In the genomic region with DNA sequence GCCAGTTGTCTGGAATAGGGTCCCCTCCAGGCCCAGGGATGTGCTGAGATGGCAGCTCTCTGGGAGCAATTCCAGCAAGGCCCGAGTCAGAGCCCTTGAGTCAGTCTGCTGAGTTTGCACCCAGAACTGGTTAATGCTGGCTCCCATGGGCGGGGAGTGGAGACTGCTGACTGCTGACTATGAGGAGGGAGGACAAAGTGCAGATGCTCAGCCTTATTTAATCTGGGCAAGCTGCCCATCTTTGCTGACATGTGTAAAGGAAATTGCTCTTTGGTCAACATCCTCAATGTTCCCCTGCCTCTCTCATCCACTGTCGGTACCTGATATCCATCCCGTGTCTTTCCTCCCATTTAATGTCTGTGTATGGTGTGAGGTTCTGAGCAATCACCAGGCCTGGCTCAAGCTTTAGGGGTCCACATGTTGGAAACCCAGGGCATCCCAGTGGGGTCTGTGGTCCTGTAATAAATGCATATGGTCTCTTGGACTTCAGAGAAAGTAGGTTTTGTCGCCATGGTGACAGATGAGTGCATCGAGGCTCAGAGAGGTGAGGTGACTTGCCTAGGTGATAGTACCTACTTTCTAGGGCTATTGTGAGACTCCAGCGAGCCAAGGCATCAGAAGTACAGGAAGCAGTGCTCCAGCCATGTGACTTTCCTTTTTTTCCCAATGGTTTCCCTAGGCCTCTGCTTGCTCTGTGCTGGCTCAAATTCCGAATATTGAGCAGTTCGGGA, we compare ENCODE assay signal across 8 cellular contexts. TPM values are rescaled to one million over a fixed set of nuclear protein-coding genes. Genes with fewer than 3 reads are reported as not detected.
DNase-seq lines count a peak whose midpoint lies in the region; ATAC-seq, FAIRE-seq and TF ChIP-seq lines count a peak whose summit lies in the region.

No MANE protein-coding gene starts in this region.

- no peak for FAIRE-seq in D721Med (lab: Jason Lieb, UNC)

- POLR2A ChIA-PET in activated CD4-positive, alpha-beta T cell treated with anti-CD3 and anti-CD28 coated beads, Interleukin-2, amount 10 ng/mL, durations not matched to agents 7 days and 5 days (lab: Charles Lee) = no interaction called here

- no peaks in the 10 kb centered on the region for H3K36me3 Mint-ChIP-seq in activated CD4-positive, alpha-beta T cell treated with anti-CD3 and anti-CD28 coated beads, Interleukin-2, amount 10 ng/mL, durations not matched to agents 7 days and 5 days (ENCODE audit: low read depth)

- H3K27ac Mint-ChIP-seq in activated CD4-positive, alpha-beta T cell treated with anti-CD3 and anti-CD28 coated beads, Interleukin-2, amount 10 ng/mL, durations not matched to agents 7 days and 5 days = no peak overlapping the region

- no peaks in the 10 kb centered on the region for H3K27me3 Mint-ChIP-seq in activated CD4-positive, alpha-beta T cell treated with anti-CD3 and anti-CD28 coated beads, Interleukin-2, amount 10 ng/mL, durations not matched to agents 7 days and 5 days

- no peak overlapping the region for H3K4me3 ChIP-seq in fibroblast of mammary gland (ENCODE audit: control insufficient read depth, low read depth, low read length)

- DNase-seq in ELR (ENCODE audit: low read depth) = peak; percentile 73
- DNase-seq in NCI-H510A treated with DMSO at 0.1 percent for 48 hours (lab: John Stamatoyannopoulos, UW) = peak; percentile 97
- DNase-seq in fibroblast of mammary gland (ENCODE audit: low read depth) = peak; percentile 94
- peak; percentile 56 for DNase-seq in putamen (ENCODE audit: low spot score)
- no peak for DNase-seq in activated CD4-positive, alpha-beta T cell treated with anti-CD3 and anti-CD28 coated beads, Interleukin-2, amount 10 ng/mL, durations not matched to agents 7 days and 5 days
- DNase-seq in stimulated activated CD4-positive, alpha-beta T cell treated with anti-CD3 and anti-CD28 coated beads, Interleukin-12 subunit alpha, Interleukin-12 subunit beta, amount 100 ng/mL, for 4 hours = no peak
- no peak for DNase-seq in D721Med (ENCODE audit: insufficient read length, low spot score)

- no peak overlapping the region for H3K4me3 Mint-ChIP-seq in activated CD4-positive, alpha-beta T cell treated with anti-CD3 and anti-CD28 coated beads, Interleukin-2, amount 10 ng/mL, durations not matched to agents 7 days and 5 days

- CTCF ChIA-PET in activated CD4-positive, alpha-beta T cell treated with anti-CD3 and anti-CD28 coated beads, Interleukin-2, amount 10 ng/mL, durations not matched to agents 7 days and 5 days (lab: Charles Lee) = no interaction called here

- no peaks in the 10 kb centered on the region for H3K9me3 Mint-ChIP-seq in activated CD4-positive, alpha-beta T cell treated with anti-CD3 and anti-CD28 coated beads, Interleukin-2, amount 10 ng/mL, durations not matched to agents 7 days and 5 days

- TF ChIP-seq CTCF in fibroblast of mammary gland (conservative IDR thresholded peaks at IDR 0.05; ENCODE audit: control insufficient read depth, insufficient read depth, low read depth, low read length) = no peak
- no peak for TF ChIP-seq CTCF in D721Med (IDR thresholded peaks at IDR 0.05; ENCODE audit: insufficient read depth, missing control alignments)

- ATAC-seq in GM21529 (IDR thresholded peaks at IDR 0.05; ENCODE audit: unreplicated experiment) = no peak

- no peaks in the 10 kb centered on the region for H3K4me1 Mint-ChIP-seq in activated CD4-positive, alpha-beta T cell treated with anti-CD3 and anti-CD28 coated beads, Interleukin-2, amount 10 ng/mL, durations not matched to agents 7 days and 5 days

RNA-seq across cellular contexts. Expression of a gene that starts 20.0 kb away (rescaled TPM):
- 1 to 10 TPM; 6.1 to 6.9 TPM for total RNA-seq in activated CD4-positive, alpha-beta T cell treated with anti-CD3 and anti-CD28 coated beads, Interleukin-2, amount 10 ng/mL, durations not matched to agents 7 days and 5 days

RNA-seq across cellular contexts. Expression of a gene that starts 29.1 kb away (rescaled TPM):
- 1 to 10 TPM in 1 of 2 experiments, under 1 TPM in 1; 0.65 to 1.1 TPM for total RNA-seq in activated CD4-positive, alpha-beta T cell treated with anti-CD3 and anti-CD28 coated beads, Interleukin-2, amount 10 ng/mL, durations not matched to agents 7 days and 5 days

RNA-seq across cellular contexts. Expression of a gene that starts 44.8 kb away (rescaled TPM):
- 10 to 100 TPM; 14.4 to 17.4 TPM for total RNA-seq in activated CD4-positive, alpha-beta T cell treated with anti-CD3 and anti-CD28 coated beads, Interleukin-2, amount 10 ng/mL, durations not matched to agents 7 days and 5 days

Comparison
In these comparisons a context has a peak if more than half of its experiments do, and no peak if none do; other contexts are left out.
1. DNase-seq: peak in ELR (single experiment), NCI-H510A treated with DMSO at 0.1 percent for 48 hours (single experiment), fibroblast of mammary gland (single experiment) and putamen (single experiment); none in activated CD4-positive, alpha-beta T cell treated with anti-CD3 and anti-CD28 coated beads, Interleukin-2, amount 10 ng/mL, durations not matched to agents 7 days and 5 days (single experiment), stimulated activated CD4-positive, alpha-beta T cell treated with anti-CD3 and anti-CD28 coated beads, Interleukin-12 subunit alpha, Interleukin-12 subunit beta, amount 100 ng/mL, for 4 hours (single experiment) and D721Med (single experiment).